Comparison of ENCODE assay signal across 1 cellular context in the genomic region with DNA sequence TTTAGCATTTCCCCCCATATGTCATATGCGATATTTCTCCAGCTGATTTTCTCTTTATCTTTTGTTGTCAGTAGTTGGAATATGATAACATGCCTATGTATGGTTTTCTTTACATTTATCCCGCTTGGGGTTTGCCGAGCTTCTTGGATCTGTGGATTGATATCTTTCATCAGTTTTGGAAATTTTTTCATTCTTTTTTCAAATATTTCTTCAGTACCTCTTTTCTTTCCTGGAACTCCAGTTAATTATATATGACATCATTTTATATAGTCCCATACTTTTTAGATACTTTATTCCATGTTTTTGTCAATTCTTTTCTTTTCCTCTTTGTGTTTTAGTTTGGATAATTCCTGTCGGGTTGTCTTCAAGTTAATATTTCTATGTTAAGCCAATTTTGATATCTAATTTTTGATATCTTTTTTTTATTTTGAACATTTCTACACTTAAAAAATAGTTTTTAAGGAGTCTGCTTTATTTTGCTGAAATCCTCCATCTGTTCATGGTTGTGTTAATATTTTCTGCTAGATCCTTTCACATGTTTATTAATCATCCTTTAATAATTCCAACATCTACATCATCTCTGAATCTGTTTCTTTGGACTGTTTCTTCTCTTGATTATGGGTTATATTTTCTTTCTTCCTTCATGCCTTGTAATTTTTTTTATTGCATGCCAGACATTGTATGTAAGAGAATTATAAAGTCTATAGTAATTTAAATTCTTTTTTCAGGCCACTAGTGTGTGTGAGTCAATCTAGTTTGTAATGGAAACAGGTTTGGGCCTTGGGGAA.
A peak's percentile ranks its signal among the peaks of the same experiment; 100 is the strongest.
TF ChIP-seq lines count a peak whose summit lies in the region.

No MANE protein-coding gene starts in this region.

TF ChIP-seq in K562, 482 proteins besides CTCF, POLR2A, EP300 and RAD21 (continued from another document):
- TF ChIP-seq CBX5 (IDR thresholded peaks at IDR 0.05; ENCODE audit: borderline replicate concordance, low read depth) (peak; percentile 74), PCBP1 (IDR thresholded peaks at IDR 0.05; ENCODE audit: low read depth, low read length, poor library complexity, severe bottlenecking) (no peak), CBX1 (IDR thresholded peaks at IDR 0.05; ENCODE audit: low read depth) (no peak)
